In genomic region chr3:11690863-11691833, GRCh38 we compare ENCODE assay signal across 16 cellular contexts. TPM values are rescaled to one million over a fixed set of nuclear protein-coding genes. Genes with fewer than 3 reads are reported as not detected.
A peak's percentile ranks its signal among the peaks of the same experiment; 100 is the strongest.
DNase-seq lines count a peak whose midpoint lies in the region; ATAC-seq and TF ChIP-seq lines count a peak whose summit lies in the region.
"Had no signal": no experiment of that assay in that cellular context is flagged by ENCODE, and none has a peak within 500 bp of the region (broad histone marks: within the 10 kb centered on the region; RNA-seq: fewer than 3 reads in every experiment).

No MANE protein-coding gene starts in this region.

- H3K4me3 Mint-ChIP-seq in immature natural killer cell, result no peak overlapping the region
- H3K4me3 Mint-ChIP-seq: stimulated activated naive CD8-positive, alpha-beta T cell treated with anti-CD3 and anti-CD28 coated beads, Interleukin-15, amount 100 ng/mL, for 72 hours had no signal

- H3K9me3 Mint-ChIP-seq in immature natural killer cell, result no peaks in the 10 kb centered on the region
- H3K9me3 Mint-ChIP-seq: stimulated activated naive CD8-positive, alpha-beta T cell treated with anti-CD3 and anti-CD28 coated beads, Interleukin-15, amount 100 ng/mL, for 72 hours had no signal

- no peaks in the 10 kb centered on the region for H3K36me3 Mint-ChIP-seq in immature natural killer cell

- peaks cover 0 to 5% (median 0%) of the 10 kb centered on the region in 3 donors for H3K27me3 Mint-ChIP-seq in immature natural killer cell (ENCODE audit: low read depth in 3 of 3)
- H3K27me3 Mint-ChIP-seq: stimulated activated naive CD8-positive, alpha-beta T cell treated with anti-CD3 and anti-CD28 coated beads, Interleukin-15, amount 100 ng/mL, for 72 hours had no signal

- H3K27ac Mint-ChIP-seq in immature natural killer cell, result no peak overlapping the region

- no peak for TF ChIP-seq CTCF in RWPE2 (IDR thresholded peaks at IDR 0.05; ENCODE audit: poor library complexity, severe bottlenecking)
- no peak for TF ChIP-seq CTCF in fibroblast of villous mesenchyme (IDR thresholded peaks at IDR 0.05; ENCODE audit: insufficient read depth, low read depth, low read length)
- no peak for TF ChIP-seq CTCF in retinal pigment epithelial cell (conservative IDR thresholded peaks at IDR 0.05; ENCODE audit: low read depth, low read length)

- H3K4me3 ChIP-seq in RWPE2 (ENCODE audit: severe bottlenecking), result no peak overlapping the region
- H3K4me3 ChIP-seq in fibroblast of villous mesenchyme (ENCODE audit: low read depth, low read length), result no peak overlapping the region
- H3K4me3 ChIP-seq in retinal pigment epithelial cell (ENCODE audit: low read length), result no peak overlapping the region

- peaks cover 21% of the 10 kb centered on the region for H3K4me1 ChIP-seq in RWPE2 (ENCODE audit: insufficient read depth, poor library complexity, severe bottlenecking)

- H3K9me3 ChIP-seq in RWPE2 (ENCODE audit: severe bottlenecking), result no peaks in the 10 kb centered on the region

- peak overlapping the region; percentile 55 for H3K27ac ChIP-seq in RWPE2 (ENCODE audit: poor library complexity, severe bottlenecking)
- H3K27ac ChIP-seq: VCaP had no signal

- peak; percentile 31 for DNase-seq in HS-5 (ENCODE audit: low read depth)
- no peak for DNase-seq in RWPE2 (ENCODE audit: low spot score)
- DNase-seq in fibroblast of villous mesenchyme (ENCODE audit: low read depth), result peak; percentile 45
- peak; percentile 39 for DNase-seq in retinal pigment epithelial cell (ENCODE audit: low read depth)
- no peak for DNase-seq in immature natural killer cell
- DNase-seq: activated T-cell treated with anti-CD3 and anti-CD28 coated beads, Interleukin-2, amount 50 U/mL, for 48 hours; central memory CD4-positive, alpha-beta T cell; foreskin melanocyte; NCI-H1694; nucleus accumbens; stimulated activated CD4-positive, alpha-beta T cell treated with anti-CD3 and anti-CD28 coated beads, Interleukin-2, amount 100 ng/mL, for 48 hours; stimulated activated naive CD8-positive, alpha-beta T cell treated with anti-CD3 and anti-CD28 coated beads, Interleukin-15, amount 100 ng/mL, for 72 hours had no signal

- H3K36me3 ChIP-seq in RWPE2 (ENCODE audit: low read depth), result peaks cover 18% of the 10 kb centered on the region

- H3K27me3 ChIP-seq in RWPE2 (ENCODE audit: insufficient read depth, poor library complexity, severe bottlenecking), result no peaks in the 10 kb centered on the region

- ATAC-seq in RWPE2 (ENCODE audit: low read depth), result peak; percentile 98
- ATAC-seq in HG02571 (IDR thresholded peaks at IDR 0.05; ENCODE audit: unreplicated experiment), result no peak
- ATAC-seq in HG02759 (IDR thresholded peaks at IDR 0.05; ENCODE audit: unreplicated experiment), result no peak
- ATAC-seq in HG03135 (IDR thresholded peaks at IDR 0.05; ENCODE audit: unreplicated experiment), result no peak
- ATAC-seq: stimulated activated naive CD8-positive, alpha-beta T cell treated with anti-CD3 and anti-CD28 coated beads, Interleukin-15, amount 100 ng/mL, for 72 hours had no signal

- no peaks in the 10 kb centered on the region for H3K4me1 Mint-ChIP-seq in immature natural killer cell
- H3K4me1 Mint-ChIP-seq: stimulated activated naive CD8-positive, alpha-beta T cell treated with anti-CD3 and anti-CD28 coated beads, Interleukin-15, amount 100 ng/mL, for 72 hours had no signal

RNA-seq across cellular contexts. Expression of gene VGLL4, which starts 47.4 kb away (rescaled TPM):
- 45.7 and 65.6 TPM in 2 replicates for total RNA-seq in fibroblast of villous mesenchyme
- polyA plus RNA-seq in immature natural killer cell, result 10 to 100 TPM; 11.9 to 44.4 (median 25.6) TPM

Comparison
In these comparisons a context has a peak if more than half of its experiments do, and no peak if none do; other contexts are left out.
1. DNase-seq: peak in HS-5 (single experiment), fibroblast of villous mesenchyme (single experiment) and retinal pigment epithelial cell (single experiment); none in RWPE2 (single experiment) and immature natural killer cell (0 of 3).